Comparison of ENCODE assay signal across 22 cellular contexts in genomic region chr13:76630629-76631028, GRCh38.
"Had no signal": no experiment of that assay in that cellular context is flagged by ENCODE, and none has a peak within 500 bp of the region (broad histone marks: within the 10 kb centered on the region; RNA-seq: fewer than 3 reads in every experiment).

No MANE protein-coding gene starts in this region.

- ATAC-seq: mucosa of descending colon; naive thymus-derived CD4-positive, alpha-beta T cell; natural killer cell treated with Interleukin-12 subunit alpha and Interleukin-12 subunit beta and Interleukin-15 and Interleukin-18, amount 100 ng/mL, for 72 hours; right cardiac atrium; sciatic nerve; stimulated activated naive B cell treated with anti-CD40 and anti-IgM and Interleukin-4, amounts not matched to agents 10 μg/mL and 1 μg/mL and 100 μg/mL, for 72 hours; stimulated activated naive CD8-positive, alpha-beta T cell treated with anti-CD3 and anti-CD28 coated beads, Interleukin-15, Interleukin-2, amounts not matched to agents 100 U/mL and 50 U/mL, for 24 hours had no signal

- DNase-seq: hypothalamus; immature natural killer cell; islet precursor cell; left ventricle myocardium inferior; midbrain; mucosa of descending colon; naive thymus-derived CD4-positive, alpha-beta T cell; ovary; right cardiac atrium; stimulated activated CD4-positive, alpha-beta T cell treated with anti-CD3 and anti-CD28 coated beads, Interleukin-12 subunit alpha, Interleukin-12 subunit beta, amount 100 ng/mL, for 4 hours; stimulated activated CD4-positive, alpha-beta T cell treated with anti-CD3 and anti-CD28 coated beads, Interleukin-15, amount 100 ng/mL, for 24 hours; stimulated activated CD4-positive, alpha-beta T cell treated with anti-CD3 and anti-CD28 coated beads, Interleukin-2, amount 100 ng/mL, for 24 hours; stimulated activated CD4-positive, alpha-beta T cell treated with anti-CD3 and anti-CD28 coated beads, Interleukin-4, amount 100 ng/mL, for 1 hour; stimulated activated naive B cell treated with anti-CD40 and anti-IgM and Interleukin-4, amounts not matched to agents 10 μg/mL and 1 μg/mL and 100 μg/mL, for 72 hours; stimulated activated naive CD8-positive, alpha-beta T cell treated with anti-CD3 and anti-CD28 coated beads, Interleukin-15, Interleukin-2, amounts not matched to agents 100 U/mL and 50 U/mL, for 24 hours; stomach; testis; thyroid gland; transverse colon; upper lobe of left lung had no signal
